ENCODE assay signal across 28 cellular contexts in the genomic region with DNA sequence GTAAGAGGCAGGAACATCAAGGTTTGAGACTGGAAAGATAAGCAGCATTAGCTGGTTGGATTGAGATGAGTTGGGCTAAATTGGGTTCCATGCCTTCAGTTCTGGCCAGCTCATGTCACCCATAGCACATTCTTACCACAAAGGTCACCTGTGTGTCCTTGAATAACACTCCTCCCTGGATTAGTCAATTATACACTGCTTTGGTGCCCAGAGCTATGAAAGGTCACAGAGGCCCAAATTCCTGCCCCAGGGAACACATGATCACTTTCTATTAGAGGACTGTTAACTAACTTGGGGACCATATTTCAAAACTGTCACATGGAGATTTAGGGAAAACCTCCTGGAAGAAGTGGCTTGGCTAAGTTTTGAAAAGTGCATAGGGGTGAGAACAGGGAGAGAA. TPM values are rescaled to one million over a fixed set of nuclear protein-coding genes. Genes with fewer than 3 reads are reported as not detected.
A peak's percentile ranks its signal among the peaks of the same experiment; 100 is the strongest.
DNase-seq lines count a peak whose midpoint lies in the region; ATAC-seq, FAIRE-seq and TF ChIP-seq lines count a peak whose summit lies in the region.
"Had no signal": no experiment of that assay in that cellular context is flagged by ENCODE, and none has a peak within 500 bp of the region (broad histone marks: within the 10 kb centered on the region; RNA-seq: fewer than 3 reads in every experiment).

No MANE protein-coding gene starts in this region.

- no peak for ATAC-seq in activated CD8-positive, alpha-beta memory T cell treated with anti-CD3 and anti-CD28 coated beads, Interleukin-2, amount 10 ng/mL, durations not matched to agents 7 days and 5 days
- ATAC-seq in activated naive CD8-positive, alpha-beta T cell treated with anti-CD3 and anti-CD28 coated beads, Interleukin-2, amount 50 U/mL, for 24 hours: peak; percentile 12
- no peak for ATAC-seq in stimulated activated memory B cell treated with anti-CD40 and anti-IgM and Interleukin-4, amounts not matched to agents 10 μg/mL and 1 μg/mL and 100 μg/mL, for 72 hours

- H3K9me3 ChIP-seq in neural progenitor cell (ENCODE audit: low read depth): no peaks in the 10 kb centered on the region
- no peaks in the 10 kb centered on the region for H3K9me3 ChIP-seq in H9 (ENCODE audit: control insufficient read depth, low read depth, low read length)
- H3K9me3 ChIP-seq: BE2C, HAP-1, thoracic aorta, uterus had no signal

- no peak overlapping the region for H3K18ac ChIP-seq in H9 (ENCODE audit: insufficient read length, low read depth, low read length)

- no peak overlapping the region for H3K4ac ChIP-seq in H9 (ENCODE audit: low read depth, low read length)

- H3K23me2 ChIP-seq in H9 (ENCODE audit: insufficient read length, low read depth, low read length, poor library complexity, severe bottlenecking): no peaks in the 10 kb centered on the region

- no peak for TF ChIP-seq POLR2A in GM12891 (IDR thresholded peaks at IDR 0.05; ENCODE audit: low read depth, low read length)

- no peak for DNase-seq in activated CD8-positive, alpha-beta memory T cell treated with anti-CD3 and anti-CD28 coated beads, Interleukin-2, amount 10 ng/mL, durations not matched to agents 7 days and 5 days
- no peak for DNase-seq in activated CD8-positive, alpha-beta memory T cell treated with anti-CD3 and anti-CD28 coated beads, Interleukin-2, amount 50 U/mL, for 4 hours
- no peak for DNase-seq in GM12891 (ENCODE audit: insufficient read length, low spot score)
- no peak for DNase-seq in activated naive CD8-positive, alpha-beta T cell treated with anti-CD3 and anti-CD28 coated beads, Interleukin-2, amount 50 U/mL, for 24 hours
- DNase-seq in neural progenitor cell (ENCODE audit: low spot score): no peak
- no peak for DNase-seq in activated gamma-delta T cell treated with Interleukin-2 at 50 U/mL for 16 hours
- DNase-seq in H9: no peak
- DNase-seq: activated CD4-positive, alpha-beta T cell treated with anti-CD3 and anti-CD28 coated beads, Interleukin-2, amount 50 U/mL, for 1 hour; activated naive CD4-positive, alpha-beta T cell; activated T-cell treated with anti-CD3 and anti-CD28 coated beads for 4 hours; BE2C; cortex of kidney; mammary epithelial cell; NCI-H1436 treated with DMSO at 0.1 percent for 48 hours; NCI-H446 treated with DMSO at 0.1 percent for 48 hours; nucleus accumbens; SIG-M5; SW 1271; uterus had no signal

- no peak overlapping the region for H4K5ac ChIP-seq in H9 (ENCODE audit: insufficient read length, low read depth, low read length)

- no peak overlapping the region for H4K8ac ChIP-seq in H9 (replicated peaks; ENCODE audit: insufficient read length, low read depth, low read length)

- H4K91ac ChIP-seq in H9 (ENCODE audit: insufficient read length, low read depth, low read length): no peak overlapping the region

- peak overlapping the region; percentile 78 for H3K27ac Mint-ChIP-seq in activated CD8-positive, alpha-beta memory T cell treated with anti-CD3 and anti-CD28 coated beads, Interleukin-2, amount 10 ng/mL, durations not matched to agents 7 days and 5 days
- no peak overlapping the region for H3K27ac Mint-ChIP-seq in activated naive CD8-positive, alpha-beta T cell treated with anti-CD3 and anti-CD28 coated beads, Interleukin-2, amount 50 U/mL, for 24 hours
- H3K27ac Mint-ChIP-seq in neural progenitor cell: no peak overlapping the region
- H3K27ac Mint-ChIP-seq in stimulated activated memory B cell treated with anti-CD40 and anti-IgM and Interleukin-4, amounts not matched to agents 10 μg/mL and 1 μg/mL and 100 μg/mL, for 72 hours: no peak overlapping the region
- H3K27ac Mint-ChIP-seq in H9: 0 out of 7 replicates have a peak overlapping the region, but pooled peaks of 1 of the 3 experiments have one; percentile 0

- H3K4me1 ChIP-seq in neural progenitor cell (no peaks in the 10 kb centered on the region), H9 (ENCODE audit: insufficient read depth, low read length) (peaks cover 4% of the 10 kb centered on the region; the same call in 1 of the 2 replicates)
- H3K4me1 ChIP-seq: BE2C, HAP-1, uterus had no signal

- H3K27ac ChIP-seq in neural progenitor cell: no peak overlapping the region
- no peak overlapping the region for H3K27ac ChIP-seq in H9 (ENCODE audit: insufficient read length, low read depth, low read length)
- H3K27ac ChIP-seq: thoracic aorta, uterus had no signal

- H2AFZ ChIP-seq in neural progenitor cell (replicated peaks) (peak overlapping the region; percentile 38), H9 (ENCODE audit: low read length) (no peak overlapping the region)

- H3K79me2 ChIP-seq in neural progenitor cell (ENCODE audit: low read depth) (no peaks in the 10 kb centered on the region), H9 (ENCODE audit: insufficient read depth, low read length) (no peaks in the 10 kb centered on the region)

- no peak overlapping the region for H2BK15ac ChIP-seq in H9 (ENCODE audit: low read depth, low read length)

- no peaks in the 10 kb centered on the region for H3K79me1 ChIP-seq in H9 (ENCODE audit: insufficient read depth, low read depth, low read length, poor library complexity, severe bottlenecking)

- peaks cover 18% of the 10 kb centered on the region for H3K36me3 Mint-ChIP-seq in activated CD8-positive, alpha-beta memory T cell treated with anti-CD3 and anti-CD28 coated beads, Interleukin-2, amount 10 ng/mL, durations not matched to agents 7 days and 5 days
- H3K36me3 Mint-ChIP-seq in activated naive CD8-positive, alpha-beta T cell treated with anti-CD3 and anti-CD28 coated beads, Interleukin-2, amount 50 U/mL, for 24 hours (ENCODE audit: low read depth): peaks cover 4% of the 10 kb centered on the region
- H3K36me3 Mint-ChIP-seq in neural progenitor cell (no peaks in the 10 kb centered on the region), H9 (ENCODE audit: insufficient read depth in 1 of 3, low read depth in 3 of 3) (no peaks in the 10 kb centered on the region)
- no peaks in the 10 kb centered on the region for H3K36me3 Mint-ChIP-seq in stimulated activated memory B cell treated with anti-CD40 and anti-IgM and Interleukin-4, amounts not matched to agents 10 μg/mL and 1 μg/mL and 100 μg/mL, for 72 hours

- no peak for TF ChIP-seq CTCF in neural progenitor cell (IDR thresholded peaks at IDR 0.05)
- no peak for TF ChIP-seq CTCF in H9 (conservative IDR thresholded peaks at IDR 0.05)

- H3K27me3 Mint-ChIP-seq in activated CD8-positive, alpha-beta memory T cell treated with anti-CD3 and anti-CD28 coated beads, Interleukin-2, amount 10 ng/mL, durations not matched to agents 7 days and 5 days: peaks cover 7% of the 10 kb centered on the region
- H3K27me3 Mint-ChIP-seq in activated naive CD8-positive, alpha-beta T cell treated with anti-CD3 and anti-CD28 coated beads, Interleukin-2, amount 50 U/mL, for 24 hours: peaks cover 38% of the 10 kb centered on the region
- H3K27me3 Mint-ChIP-seq in neural progenitor cell (ENCODE audit: insufficient read depth, low read depth) (no peaks in the 10 kb centered on the region), H9 (ENCODE audit: low read depth) (no peaks in the 10 kb centered on the region)
- H3K27me3 Mint-ChIP-seq in stimulated activated memory B cell treated with anti-CD40 and anti-IgM and Interleukin-4, amounts not matched to agents 10 μg/mL and 1 μg/mL and 100 μg/mL, for 72 hours: no peaks in the 10 kb centered on the region

- H3K9me3 Mint-ChIP-seq in activated CD8-positive, alpha-beta memory T cell treated with anti-CD3 and anti-CD28 coated beads, Interleukin-2, amount 10 ng/mL, durations not matched to agents 7 days and 5 days (ENCODE audit: low read depth): peaks cover 7% of the 10 kb centered on the region
- H3K9me3 Mint-ChIP-seq in activated naive CD8-positive, alpha-beta T cell treated with anti-CD3 and anti-CD28 coated beads, Interleukin-2, amount 50 U/mL, for 24 hours: peaks cover under 1% of the 10 kb centered on the region
- H3K9me3 Mint-ChIP-seq in neural progenitor cell (no peaks in the 10 kb centered on the region), H9 (no peaks in the 10 kb centered on the region)
- H3K9me3 Mint-ChIP-seq in stimulated activated memory B cell treated with anti-CD40 and anti-IgM and Interleukin-4, amounts not matched to agents 10 μg/mL and 1 μg/mL and 100 μg/mL, for 72 hours: no peaks in the 10 kb centered on the region

- no peak overlapping the region for H3K4me2 ChIP-seq in neural progenitor cell
- no peak overlapping the region for H3K4me2 ChIP-seq in H9 (ENCODE audit: insufficient read depth, insufficient read length, low read length)
- H3K4me2 ChIP-seq: smooth muscle cell had no signal

- H2AK5ac ChIP-seq in H9 (ENCODE audit: insufficient read length, low read length): no peak overlapping the region

- no peak overlapping the region for H3K56ac ChIP-seq in H9 (ENCODE audit: insufficient read length, low read depth, low read length)

- no peak overlapping the region for H3K4me3 Mint-ChIP-seq in activated CD8-positive, alpha-beta memory T cell treated with anti-CD3 and anti-CD28 coated beads, Interleukin-2, amount 10 ng/mL, durations not matched to agents 7 days and 5 days
- no peak overlapping the region for H3K4me3 Mint-ChIP-seq in activated naive CD8-positive, alpha-beta T cell treated with anti-CD3 and anti-CD28 coated beads, Interleukin-2, amount 50 U/mL, for 24 hours
- no peak overlapping the region for H3K4me3 Mint-ChIP-seq in neural progenitor cell
- H3K4me3 Mint-ChIP-seq in stimulated activated memory B cell treated with anti-CD40 and anti-IgM and Interleukin-4, amounts not matched to agents 10 μg/mL and 1 μg/mL and 100 μg/mL, for 72 hours: no peak overlapping the region
- H3K4me3 Mint-ChIP-seq in H9: no peak overlapping the region

- H2BK20ac ChIP-seq in H9 (ENCODE audit: low read depth, low read length, poor library complexity, severe bottlenecking): no peak overlapping the region

- no peak overlapping the region for H3T11ph ChIP-seq in H9 (ENCODE audit: low read length)

- H3F3A ChIP-seq in neural progenitor cell (ENCODE audit: low read depth): no peaks in the 10 kb centered on the region

- CTCF ChIA-PET in activated CD8-positive, alpha-beta memory T cell treated with anti-CD3 and anti-CD28 coated beads, Interleukin-2, amount 10 ng/mL, durations not matched to agents 7 days and 5 days (lab: Charles Lee): interaction anchor here (1.1 to 7.7 kb wide), 4 partner anchors 10 to 129 kb away, joined by 4 to 67 read pairs (median 8); no protein-coding TSS in a partner anchor

- H3K4me3 ChIP-seq in neural progenitor cell: no peak overlapping the region
- H3K4me3 ChIP-seq: HAP-1, smooth muscle cell, thoracic aorta, uterus had no signal

- no peak overlapping the region for H3K23ac ChIP-seq in H9 (ENCODE audit: insufficient read length, low read depth, low read length)

- peaks cover 5% of the 10 kb centered on the region for H3K27me3 ChIP-seq in neural progenitor cell
- no peaks in the 10 kb centered on the region for H3K27me3 ChIP-seq in H9 (ENCODE audit: insufficient read depth, low read length)
- H3K27me3 ChIP-seq: BE2C, uterus had no signal

- no peak overlapping the region for H2BK12ac ChIP-seq in H9 (ENCODE audit: insufficient read length, low read depth, low read length)

- peak; percentile 62 for FAIRE-seq in GM12891 (lab: Jason Lieb, UNC)
- FAIRE-seq: D721Med, endometrium, keratinocyte had no signal

- no peak overlapping the region for H2BK120ac ChIP-seq in H9 (ENCODE audit: low read depth, low read length, poor library complexity, severe bottlenecking)

- H3K9ac ChIP-seq in neural progenitor cell: no peak overlapping the region
- no peak overlapping the region for H3K9ac ChIP-seq in H9 (ENCODE audit: extremely low read depth, insufficient read length, low read length)

- H3K14ac ChIP-seq in H9 (ENCODE audit: insufficient read depth, low read length): no peak overlapping the region

- no peaks in the 10 kb centered on the region for H3K36me3 ChIP-seq in neural progenitor cell
- H3K36me3 ChIP-seq: BE2C, HAP-1, thoracic aorta had no signal

- no peak overlapping the region for H2BK5ac ChIP-seq in H9 (ENCODE audit: insufficient read length, low read length)

- no peaks in the 10 kb centered on the region for H4K20me1 ChIP-seq in neural progenitor cell (ENCODE audit: low read depth)
- no peaks in the 10 kb centered on the region for H4K20me1 ChIP-seq in H9 (ENCODE audit: control insufficient read depth, insufficient read depth, insufficient read length)

- peaks cover 61% of the 10 kb centered on the region for H3K4me1 Mint-ChIP-seq in activated CD8-positive, alpha-beta memory T cell treated with anti-CD3 and anti-CD28 coated beads, Interleukin-2, amount 10 ng/mL, durations not matched to agents 7 days and 5 days
- peaks cover 82% of the 10 kb centered on the region for H3K4me1 Mint-ChIP-seq in activated naive CD8-positive, alpha-beta T cell treated with anti-CD3 and anti-CD28 coated beads, Interleukin-2, amount 50 U/mL, for 24 hours
- H3K4me1 Mint-ChIP-seq in neural progenitor cell: peaks cover 6% of the 10 kb centered on the region
- peaks cover 18% of the 10 kb centered on the region for H3K4me1 Mint-ChIP-seq in stimulated activated memory B cell treated with anti-CD40 and anti-IgM and Interleukin-4, amounts not matched to agents 10 μg/mL and 1 μg/mL and 100 μg/mL, for 72 hours
- H3K4me1 Mint-ChIP-seq in H9: peaks cover 6% of the 10 kb centered on the region in 2 experiments

RNA-seq across cellular contexts. Expression of a gene that starts 40.1 kb away (rescaled TPM):
- total RNA-seq in activated CD8-positive, alpha-beta memory T cell treated with anti-CD3 and anti-CD28 coated beads, Interleukin-2, amount 10 ng/mL, durations not matched to agents 7 days and 5 days: not detected
- 0.10 TPM for polyA plus RNA-seq in GM12891 (2012; ENCODE audit: low read depth, missing spikeins)
- total RNA-seq in neural progenitor cell (ENCODE audit: low replicate concordance): not detected in 2 replicates
- total RNA-seq in H9 (2021): not detected in 2 replicates
- total RNA-seq: Daoy, mammary epithelial cell, pulmonary artery endothelial cell, thoracic aorta had no signal
- polyA plus RNA-seq: mammary epithelial cell, smooth muscle cell had no signal
